Comparison of ENCODE assay signal across 24 cellular contexts in genomic region chr22:22693531-22693884, GRCh38. TPM values are rescaled to one million over a fixed set of nuclear protein-coding genes. Genes with fewer than 3 reads are reported as not detected.
DNase-seq lines count a peak whose midpoint lies in the region; ATAC-seq and TF ChIP-seq lines count a peak whose summit lies in the region.
"Had no signal": no experiment of that assay in that cellular context is flagged by ENCODE, and none has a peak within 500 bp of the region (broad histone marks: within the 10 kb centered on the region; RNA-seq: fewer than 3 reads in every experiment).

No MANE protein-coding gene starts in this region.

- H3K9me3 Mint-ChIP-seq in Calu3 (ENCODE audit: low read depth, unreplicated experiment) (no peaks in the 10 kb centered on the region), progenitor cell of endocrine pancreas (ENCODE audit: low read depth) (no peaks in the 10 kb centered on the region)
- no peaks in the 10 kb centered on the region for H3K9me3 Mint-ChIP-seq in activated CD4-positive, alpha-beta T cell treated with anti-CD3 and anti-CD28 coated beads, Interleukin-2, amount 10 ng/mL, durations not matched to agents 24 days and 14 days
- H3K9me3 Mint-ChIP-seq: activated CD4-positive, alpha-beta memory T cell treated with anti-CD3 and anti-CD28 coated beads, Interleukin-2, amount 10 ng/mL, durations not matched to agents 7 days and 5 days; activated naive CD4-positive, alpha-beta T cell treated with anti-CD3 and anti-CD28 coated beads, Interleukin-2, amount 50 U/mL, for 72 hours; mesothelial cell of epicardium; naive thymus-derived CD4-positive, alpha-beta T cell had no signal

- H3K4me1 ChIP-seq in PC-3 (ENCODE audit: insufficient read depth, low read length), result peaks cover 27% of the 10 kb centered on the region
- H3K4me1 ChIP-seq: gastrocnemius medialis, left ventricle myocardium inferior, testis had no signal

- DNase-seq in Calu3, result peak; percentile 41
- peak; percentile 15 for DNase-seq in PC-3
- DNase-seq in left lobe of liver (ENCODE audit: low spot score), result no peak
- no peak for DNase-seq in progenitor cell of endocrine pancreas (ENCODE audit: low spot score, unreplicated experiment)
- no peak for DNase-seq in NCI-H2029 (lab: John Stamatoyannopoulos, UW)
- no peak for DNase-seq in activated CD4-positive, alpha-beta T cell treated with anti-CD3 and anti-CD28 coated beads, Interleukin-2, amount 10 ng/mL, durations not matched to agents 24 days and 14 days
- DNase-seq in T-helper 1 cell, result no peak
- DNase-seq in NCI-H1105 (lab: John Stamatoyannopoulos, UW), result no peak
- DNase-seq: amygdala, gastrocnemius medialis, hippocampal formation, left ventricle myocardium inferior, NCI-H2227 treated with DMSO at 0.1 percent for 48 hours, occipital lobe, testis had no signal

- ATAC-seq in PC-3, result peak; percentile 42
- ATAC-seq in left lobe of liver, result peak; percentile 64
- ATAC-seq: gastrocnemius medialis had no signal

- H3K4me3 ChIP-seq in PC-3 (ENCODE audit: low read length), result no peak overlapping the region; the same call in 1 of the 2 replicates
- H3K4me3 ChIP-seq: gastrocnemius medialis, left ventricle myocardium inferior, testis had no signal

- BruUV-seq in Calu3 (replicated peaks; lab: Mats Ljungman, UMichigan) (no TSS peak), PC-3 (replicated peaks; lab: Mats Ljungman, UMichigan) (no TSS peak)

- CTCF ChIA-PET in Calu3 (lab: Charles Lee) (interaction anchor here (0.6 to 3.7 kb wide), 11 partner anchors 9 to 184 kb away, joined by 3 to 30 read pairs (median 8); no protein-coding TSS in a partner anchor), PC-3 (lab: Charles Lee) (no interaction called here)

- H4K20me1 ChIP-seq in PC-3 (ENCODE audit: low read length), result no peaks in the 10 kb centered on the region

- H3K36me3 Mint-ChIP-seq in Calu3 (ENCODE audit: insufficient read depth, unreplicated experiment) (peaks cover 11% of the 10 kb centered on the region), progenitor cell of endocrine pancreas (ENCODE audit: insufficient read depth) (no peaks in the 10 kb centered on the region)
- no peaks in the 10 kb centered on the region for H3K36me3 Mint-ChIP-seq in activated CD4-positive, alpha-beta T cell treated with anti-CD3 and anti-CD28 coated beads, Interleukin-2, amount 10 ng/mL, durations not matched to agents 24 days and 14 days (ENCODE audit: low read depth)
- H3K36me3 Mint-ChIP-seq: activated naive CD4-positive, alpha-beta T cell treated with anti-CD3 and anti-CD28 coated beads, Interleukin-2, amount 50 U/mL, for 72 hours; mesothelial cell of epicardium; naive thymus-derived CD4-positive, alpha-beta T cell had no signal

- H3F3A ChIP-seq in PC-3 (ENCODE audit: low read length, unreplicated experiment), result no peaks in the 10 kb centered on the region

- no peaks in the 10 kb centered on the region for H3K9me3 ChIP-seq in PC-3 (ENCODE audit: low read length)
- H3K9me3 ChIP-seq: gastrocnemius medialis, left ventricle myocardium inferior, testis had no signal

- no peaks in the 10 kb centered on the region for H3K9me2 ChIP-seq in PC-3 (replicated peaks; ENCODE audit: low read length)

- H3K4me1 Mint-ChIP-seq in Calu3 (ENCODE audit: low read depth, unreplicated experiment) (peaks cover 49% of the 10 kb centered on the region), progenitor cell of endocrine pancreas (ENCODE audit: low read depth) (peaks cover 21% of the 10 kb centered on the region)
- no peaks in the 10 kb centered on the region for H3K4me1 Mint-ChIP-seq in activated CD4-positive, alpha-beta T cell treated with anti-CD3 and anti-CD28 coated beads, Interleukin-2, amount 10 ng/mL, durations not matched to agents 24 days and 14 days
- H3K4me1 Mint-ChIP-seq: activated CD4-positive, alpha-beta memory T cell treated with anti-CD3 and anti-CD28 coated beads, Interleukin-2, amount 10 ng/mL, durations not matched to agents 7 days and 5 days; mesothelial cell of epicardium had no signal

- H3K27ac Mint-ChIP-seq in Calu3 (ENCODE audit: unreplicated experiment) (peak overlapping the region; percentile 85), progenitor cell of endocrine pancreas (peak overlapping the region; percentile 43)
- H3K27ac Mint-ChIP-seq in activated CD4-positive, alpha-beta T cell treated with anti-CD3 and anti-CD28 coated beads, Interleukin-2, amount 10 ng/mL, durations not matched to agents 24 days and 14 days, result no peak overlapping the region
- H3K27ac Mint-ChIP-seq: activated CD4-positive, alpha-beta memory T cell treated with anti-CD3 and anti-CD28 coated beads, Interleukin-2, amount 10 ng/mL, durations not matched to agents 7 days and 5 days; mesothelial cell of epicardium had no signal

- H3K79me2 ChIP-seq in PC-3 (ENCODE audit: low read length), result no peaks in the 10 kb centered on the region

- intact Hi-C loops in Calu3 (cut with micrococcal nuclease; ENCODE audit: unreplicated experiment), result no loop called here
- intact Hi-C loops in PC-3 (cut with micrococcal nuclease), result no loop called here
- intact Hi-C loops in activated CD4-positive, alpha-beta T cell treated with anti-CD3 and anti-CD28 coated beads, Interleukin-2, amount 10 ng/mL, durations not matched to agents 24 days and 14 days (cut with micrococcal nuclease), result loop anchor here (10.0 kb wide), 1 partner anchor 229 kb away; no protein-coding TSS in a partner anchor

- POLR2A ChIA-PET in PC-3 (lab: Charles Lee; ENCODE audit: unreplicated experiment), result no interaction called here

- H3K9ac ChIP-seq in PC-3 (ENCODE audit: low read length), result peak overlapping the region; percentile 37; the same call in 1 of the 2 replicates

- H3K4me2 ChIP-seq in PC-3 (ENCODE audit: low read length), result peak overlapping the region; percentile 63

- H3K27me3 Mint-ChIP-seq in Calu3 (ENCODE audit: unreplicated experiment) (no peaks in the 10 kb centered on the region), progenitor cell of endocrine pancreas (peaks cover 45% of the 10 kb centered on the region)
- no peaks in the 10 kb centered on the region for H3K27me3 Mint-ChIP-seq in activated CD4-positive, alpha-beta T cell treated with anti-CD3 and anti-CD28 coated beads, Interleukin-2, amount 10 ng/mL, durations not matched to agents 24 days and 14 days

- H2AFZ ChIP-seq in PC-3 (ENCODE audit: low read length), result no peak overlapping the region

- H3K27me3 ChIP-seq in PC-3 (ENCODE audit: low read length), result no peaks in the 10 kb centered on the region
- H3K27me3 ChIP-seq: gastrocnemius medialis, testis had no signal

- peak overlapping the region; percentile 82 for H3K27ac ChIP-seq in PC-3 (ENCODE audit: low read length)
- H3K27ac ChIP-seq: gastrocnemius medialis, left ventricle myocardium inferior, testis had no signal

- H3K4me3 Mint-ChIP-seq in Calu3 (ENCODE audit: low read depth, unreplicated experiment) (peak overlapping the region; percentile 56), progenitor cell of endocrine pancreas (ENCODE audit: low read depth) (no peak overlapping the region)
- no peak overlapping the region for H3K4me3 Mint-ChIP-seq in activated CD4-positive, alpha-beta T cell treated with anti-CD3 and anti-CD28 coated beads, Interleukin-2, amount 10 ng/mL, durations not matched to agents 24 days and 14 days
- H3K4me3 Mint-ChIP-seq: activated CD4-positive, alpha-beta memory T cell treated with anti-CD3 and anti-CD28 coated beads, Interleukin-2, amount 10 ng/mL, durations not matched to agents 7 days and 5 days; mesothelial cell of epicardium; naive thymus-derived CD4-positive, alpha-beta T cell had no signal

- H3K36me3 ChIP-seq in PC-3 (ENCODE audit: low read depth, low read length), result no peaks in the 10 kb centered on the region
- H3K36me3 ChIP-seq: gastrocnemius medialis, left ventricle myocardium inferior had no signal

- TF ChIP-seq CTCF in Calu3 (IDR thresholded peaks at IDR 0.05; ENCODE audit: unreplicated experiment), result no peak
- TF ChIP-seq CTCF in PC-3 (conservative IDR thresholded peaks at IDR 0.05; ENCODE audit: low read depth, low read length), result no peak
- no peak for TF ChIP-seq CTCF in progenitor cell of endocrine pancreas (IDR thresholded peaks at IDR 0.05; ENCODE audit: unreplicated experiment)

RNA-seq across cellular contexts. Expression of gene GGTLC2, which starts 49.1 kb away (rescaled TPM):
- total RNA-seq in Calu3 (2022) (not detected in 2 replicates), PC-3 (2014; rRNA removed) (not detected in 2 replicates), left lobe of liver (not detected), progenitor cell of endocrine pancreas (not detected in 2 replicates)
- total RNA-seq in activated CD4-positive, alpha-beta T cell treated with anti-CD3 and anti-CD28 coated beads, Interleukin-2, amount 10 ng/mL, durations not matched to agents 24 days and 14 days, result not detected in 2 replicates
- total RNA-seq: activated CD4-positive, alpha-beta memory T cell treated with anti-CD3 and anti-CD28 coated beads, Interleukin-2, amount 10 ng/mL, durations not matched to agents 7 days and 5 days; activated naive CD4-positive, alpha-beta T cell treated with anti-CD3 and anti-CD28 coated beads, Interleukin-2, amount 50 U/mL, for 72 hours; bronchial epithelial cell; endothelial cell of umbilical vein; fibroblast of lung; gastrocnemius medialis; left ventricle myocardium inferior; mesothelial cell of epicardium; naive thymus-derived CD4-positive, alpha-beta T cell; occipital lobe; skeletal muscle tissue; urinary bladder had no signal

Comparison
In these comparisons a context has a peak if more than half of its experiments do, and no peak if none do; other contexts are left out.
1. DNase-seq: peak in Calu3 (single experiment) and PC-3 (single experiment); none in left lobe of liver (single experiment), progenitor cell of endocrine pancreas (single experiment), NCI-H2029 (single experiment), activated CD4-positive, alpha-beta T cell treated with anti-CD3 and anti-CD28 coated beads, Interleukin-2, amount 10 ng/mL, durations not matched to agents 24 days and 14 days (single experiment), T-helper 1 cell (0 of 5) and NCI-H1105 (single experiment).